ENCODE assay signal across 11 cellular contexts in the genomic region with DNA sequence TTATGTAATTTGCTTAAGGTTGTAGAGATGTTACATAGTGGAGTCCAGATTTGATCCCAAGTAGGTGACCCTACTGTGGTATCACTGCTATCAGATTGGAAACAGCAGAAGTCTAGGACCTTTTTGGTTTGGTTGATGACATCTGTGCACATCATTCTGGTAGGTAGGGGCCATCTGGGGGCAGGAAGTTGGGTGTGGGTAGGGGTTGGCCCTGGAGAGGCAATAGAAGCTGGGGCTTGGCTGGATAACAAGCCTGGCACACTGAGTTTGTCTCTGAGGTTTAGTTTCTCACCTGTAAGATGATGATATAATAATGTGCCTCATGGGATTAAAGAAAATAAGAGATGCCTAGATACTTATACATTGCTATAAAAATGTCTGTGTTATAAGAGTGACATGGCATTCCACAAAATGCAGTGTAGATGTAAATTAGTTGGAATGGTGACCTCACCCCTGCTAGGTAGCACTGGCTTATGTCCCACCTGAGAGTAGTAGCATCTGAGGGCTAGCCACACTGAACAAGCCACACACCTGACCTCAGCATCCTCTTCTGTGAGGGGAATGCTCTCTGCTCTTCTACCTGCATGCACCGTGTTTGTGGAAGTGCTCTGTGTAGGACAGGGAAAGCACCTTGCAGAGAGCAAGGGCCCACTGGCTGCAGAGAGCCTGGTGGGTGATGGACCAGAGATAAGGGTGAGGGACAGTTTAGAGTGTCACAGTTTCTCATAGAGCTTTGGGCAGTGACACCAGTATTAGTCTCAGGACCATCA. TPM values are rescaled to one million over a fixed set of nuclear protein-coding genes. Genes with fewer than 3 reads are reported as not detected.
A peak's percentile ranks its signal among the peaks of the same experiment; 100 is the strongest.
DNase-seq lines count a peak whose midpoint lies in the region; ATAC-seq lines count a peak whose summit lies in the region.
"Had no signal": no experiment of that assay in that cellular context is flagged by ENCODE, and none has a peak within 500 bp of the region (broad histone marks: within the 10 kb centered on the region; RNA-seq: fewer than 3 reads in every experiment).

No MANE protein-coding gene starts in this region.

- no peaks in the 10 kb centered on the region for H3K9me3 Mint-ChIP-seq in activated CD8-positive, alpha-beta T cell treated with anti-CD3 and anti-CD28 coated beads, Interleukin-2, amount 10 ng/mL, durations not matched to agents 7 days and 5 days (ENCODE audit: insufficient read depth)

- peak overlapping the region; percentile 73 for H3K27ac Mint-ChIP-seq in activated CD8-positive, alpha-beta T cell treated with anti-CD3 and anti-CD28 coated beads, Interleukin-2, amount 10 ng/mL, durations not matched to agents 7 days and 5 days

- DNase-seq in activated gamma-delta T cell treated with Interleukin-2 at 50 U/mL for 16 hours, result peak; percentile 49
- DNase-seq in activated gamma-delta T cell (lab: John Stamatoyannopoulos, UW), result no peak
- peak; percentile 66 for DNase-seq in activated CD8-positive, alpha-beta T cell treated with anti-CD3 and anti-CD28 coated beads, Interleukin-2, amount 10 ng/mL, durations not matched to agents 7 days and 5 days
- peak; percentile 18 for DNase-seq in kidney tubule cell (ENCODE audit: low spot score)
- no peak for DNase-seq in NCI-H345 (lab: John Stamatoyannopoulos, UW)
- DNase-seq in H7, result no peak
- DNase-seq in OCI-M2 (lab: John Stamatoyannopoulos, UW; ENCODE audit: unreplicated experiment), result no peak
- DNase-seq: brain microvascular endothelial cell, NCI-H1436 had no signal

- CTCF ChIA-PET in activated CD8-positive, alpha-beta T cell treated with anti-CD3 and anti-CD28 coated beads, Interleukin-2, amount 10 ng/mL, durations not matched to agents 7 days and 5 days (lab: Charles Lee), result interaction anchor here (0.9 to 2.2 kb wide), 7 partner anchors 7 to 83 kb away, joined by 3 to 15 read pairs (median 5); no protein-coding TSS in a partner anchor

- H3K4me3 Mint-ChIP-seq in activated CD8-positive, alpha-beta T cell treated with anti-CD3 and anti-CD28 coated beads, Interleukin-2, amount 10 ng/mL, durations not matched to agents 7 days and 5 days, result peak overlapping the region; percentile 13

- peaks cover 41% of the 10 kb centered on the region for H3K36me3 Mint-ChIP-seq in activated CD8-positive, alpha-beta T cell treated with anti-CD3 and anti-CD28 coated beads, Interleukin-2, amount 10 ng/mL, durations not matched to agents 7 days and 5 days (ENCODE audit: low read depth)

- ATAC-seq in activated CD8-positive, alpha-beta T cell treated with anti-CD3 and anti-CD28 coated beads, Interleukin-2, amount 10 ng/mL, durations not matched to agents 7 days and 5 days, result peak; percentile 50
- no peak for ATAC-seq in HG02610 (IDR thresholded peaks at IDR 0.05; ENCODE audit: unreplicated experiment)
- ATAC-seq: pancreas had no signal

- no peaks in the 10 kb centered on the region for H3K27me3 ChIP-seq in H7 (ENCODE audit: control insufficient read depth, insufficient read depth, low read length)
- H3K27me3 ChIP-seq: brain microvascular endothelial cell, pancreas had no signal

- H3K27me3 Mint-ChIP-seq in activated CD8-positive, alpha-beta T cell treated with anti-CD3 and anti-CD28 coated beads, Interleukin-2, amount 10 ng/mL, durations not matched to agents 7 days and 5 days (ENCODE audit: low read depth), result no peaks in the 10 kb centered on the region

- POLR2A ChIA-PET in activated CD8-positive, alpha-beta T cell treated with anti-CD3 and anti-CD28 coated beads, Interleukin-2, amount 10 ng/mL, durations not matched to agents 7 days and 5 days (lab: Charles Lee), result interaction anchor here (0.9 to 3.2 kb wide), 5 partner anchors 7 to 39 kb away, joined by 3 to 16 read pairs (median 6); no protein-coding TSS in a partner anchor

- H3K4me1 Mint-ChIP-seq in activated CD8-positive, alpha-beta T cell treated with anti-CD3 and anti-CD28 coated beads, Interleukin-2, amount 10 ng/mL, durations not matched to agents 7 days and 5 days (ENCODE audit: low read depth), result peaks cover 90% of the 10 kb centered on the region

- no peak overlapping the region for H3K4me3 ChIP-seq in H7 (ENCODE audit: insufficient read depth, low read depth, low read length)
- H3K4me3 ChIP-seq: pancreas had no signal

- H3K36me3 ChIP-seq in H7 (replicated peaks; ENCODE audit: control insufficient read depth, insufficient read depth, low read length), result no peaks in the 10 kb centered on the region
- H3K36me3 ChIP-seq: brain microvascular endothelial cell, pancreas had no signal

RNA-seq across cellular contexts. Expression of gene PTPRJ, which starts 36.9 kb away (rescaled TPM):
- 10 to 100 TPM; 56.5 to 62.9 TPM for total RNA-seq in activated CD8-positive, alpha-beta T cell treated with anti-CD3 and anti-CD28 coated beads, Interleukin-2, amount 10 ng/mL, durations not matched to agents 7 days and 5 days
- total RNA-seq in H7 (2014; rRNA removed; shearing (Covaris generic)), result 10.0 and 12.0 TPM in 2 replicates

Comparison
In these comparisons a context has a peak if more than half of its experiments do, and no peak if none do; other contexts are left out.
1. DNase-seq: peak in activated gamma-delta T cell treated with Interleukin-2 at 50 U/mL for 16 hours (single experiment), activated CD8-positive, alpha-beta T cell treated with anti-CD3 and anti-CD28 coated beads, Interleukin-2, amount 10 ng/mL, durations not matched to agents 7 days and 5 days (single experiment) and kidney tubule cell (single experiment); none in activated gamma-delta T cell (single experiment), NCI-H345 (single experiment), H7 (single experiment) and OCI-M2 (single experiment).